In genomic region chr9:109039539-109039938, GRCh38 we compare ENCODE assay signal across 20 cellular contexts.
"Had no signal": no experiment of that assay in that cellular context is flagged by ENCODE, and none has a peak within 500 bp of the region (broad histone marks: within the 10 kb centered on the region; RNA-seq: fewer than 3 reads in every experiment).

No MANE protein-coding gene starts in this region.

- H3K27me3 Mint-ChIP-seq: activated naive CD8-positive, alpha-beta T cell; effector memory CD8-positive, alpha-beta T cell; stimulated activated naive CD8-positive, alpha-beta T cell treated with anti-CD3 and anti-CD28 coated beads, Interleukin-15, amount 100 ng/mL, for 72 hours; T-cell had no signal

- ATAC-seq: activated CD8-positive, alpha-beta T cell treated with anti-CD3 and anti-CD28 coated beads, Interleukin-2, amount 10 ng/mL, durations not matched to agents 7 days and 5 days; body of pancreas; effector memory CD8-positive, alpha-beta T cell; gastrocnemius medialis; left colon; lower lobe of right lung; stimulated activated naive CD8-positive, alpha-beta T cell treated with anti-CD3 and anti-CD28 coated beads, Interleukin-15, amount 100 ng/mL, for 72 hours; T-cell had no signal

- H3K27ac Mint-ChIP-seq: activated CD8-positive, alpha-beta T cell treated with anti-CD3 and anti-CD28 coated beads, Interleukin-2, amount 10 ng/mL, durations not matched to agents 7 days and 5 days; neural progenitor cell; stimulated activated naive CD8-positive, alpha-beta T cell treated with anti-CD3 and anti-CD28 coated beads, Interleukin-15, amount 100 ng/mL, for 72 hours had no signal

- H3K4me3 ChIP-seq: body of pancreas, gastrocnemius medialis, lower lobe of right lung, neural progenitor cell, ovary, sigmoid colon, spleen had no signal

- H3K36me3 ChIP-seq: neural progenitor cell, ovary had no signal

- H3K4me1 ChIP-seq: neural progenitor cell had no signal

- H3K4me3 Mint-ChIP-seq: activated CD8-positive, alpha-beta T cell treated with anti-CD3 and anti-CD28 coated beads, Interleukin-2, amount 10 ng/mL, durations not matched to agents 7 days and 5 days; activated naive CD8-positive, alpha-beta T cell; effector memory CD8-positive, alpha-beta T cell; neural progenitor cell; stimulated activated naive CD8-positive, alpha-beta T cell treated with anti-CD3 and anti-CD28 coated beads, Interleukin-15, amount 100 ng/mL, for 72 hours; T-cell had no signal

- H3K4me1 Mint-ChIP-seq: neural progenitor cell; stimulated activated naive CD8-positive, alpha-beta T cell treated with anti-CD3 and anti-CD28 coated beads, Interleukin-15, amount 100 ng/mL, for 72 hours had no signal

- H2AFZ ChIP-seq: neural progenitor cell had no signal

- H3K9ac ChIP-seq: neural progenitor cell had no signal

- DNase-seq: activated CD4-positive, alpha-beta T cell treated with anti-CD3 and anti-CD28 coated beads for 48 hours; activated CD8-positive, alpha-beta memory T cell treated with anti-CD3 and anti-CD28 coated beads, Interleukin-2, amount 50 U/mL, for 4 hours; activated CD8-positive, alpha-beta T cell treated with anti-CD3 and anti-CD28 coated beads, Interleukin-2, amount 10 ng/mL, durations not matched to agents 7 days and 5 days; activated effector memory CD4-positive, alpha-beta T cell treated with anti-CD3 and anti-CD28 coated beads, Interleukin-2, amount 50 U/mL, for 16 hours; activated T-cell treated with anti-CD3 and anti-CD28 coated beads, Interleukin-2, amount 50 U/mL, for 48 hours; amygdala; body of pancreas; caudate nucleus; cortex of kidney; effector memory CD8-positive, alpha-beta T cell; gastrocnemius medialis; left colon; lower lobe of right lung; ovary; sigmoid colon; spleen; stimulated activated naive CD8-positive, alpha-beta T cell treated with anti-CD3 and anti-CD28 coated beads, Interleukin-15, amount 100 ng/mL, for 72 hours; T-cell had no signal

- H3K9me3 Mint-ChIP-seq: effector memory CD8-positive, alpha-beta T cell had no signal

- H3K4me2 ChIP-seq: neural progenitor cell had no signal

- H3K9me3 ChIP-seq: body of pancreas, gastrocnemius medialis, lower lobe of right lung, ovary had no signal

- H3K27ac ChIP-seq: body of pancreas, lower lobe of right lung, neural progenitor cell, ovary, sigmoid colon, spleen had no signal

- H3K27me3 ChIP-seq: body of pancreas, gastrocnemius medialis, neural progenitor cell, ovary, sigmoid colon, spleen had no signal
